ENCODE assay signal across 13 cellular contexts in the genomic region with DNA sequence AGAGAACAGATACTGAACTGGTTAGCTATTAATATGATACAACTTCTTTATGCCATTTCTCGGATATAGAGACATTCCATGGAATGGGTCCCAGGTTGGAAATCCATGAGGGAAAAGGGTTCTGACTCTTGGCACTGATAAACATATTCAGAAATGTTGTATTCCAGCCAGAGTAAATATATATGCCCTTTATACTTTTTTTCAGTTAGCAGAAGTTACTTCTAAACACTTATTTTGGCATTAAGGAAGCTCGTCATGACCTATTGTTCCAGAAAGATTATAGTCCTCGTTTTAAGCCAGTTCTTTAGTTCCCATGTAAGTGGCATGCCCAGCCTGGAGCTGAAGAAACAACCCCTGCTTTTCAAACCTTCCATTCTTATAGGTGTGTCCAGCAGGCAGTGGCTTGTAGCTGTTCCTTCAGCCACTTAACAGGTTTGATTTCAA.
DNase-seq lines count a peak whose midpoint lies in the region; ATAC-seq, FAIRE-seq and TF ChIP-seq lines count a peak whose summit lies in the region.
"Had no signal": no experiment of that assay in that cellular context is flagged by ENCODE, and none has a peak within 500 bp of the region (broad histone marks: within the 10 kb centered on the region; RNA-seq: fewer than 3 reads in every experiment).

No MANE protein-coding gene starts in this region.

- H3K27me3 Mint-ChIP-seq in mesothelial cell of epicardium (ENCODE audit: low read depth) (no peaks in the 10 kb centered on the region), progenitor cell of endocrine pancreas (peaks cover 4% of the 10 kb centered on the region)
- H3K27me3 Mint-ChIP-seq in stimulated activated naive CD8-positive, alpha-beta T cell treated with anti-CD3 and anti-CD28 coated beads, Interleukin-15, amount 100 ng/mL, for 72 hours: no peaks in the 10 kb centered on the region
- H3K27me3 Mint-ChIP-seq: activated B cell treated with CpG ODN at 0.5 μM for 24 hours had no signal

- ATAC-seq in GM18505 (IDR thresholded peaks at IDR 0.05; ENCODE audit: unreplicated experiment): no peak
- no peak for ATAC-seq in stimulated activated naive CD8-positive, alpha-beta T cell treated with anti-CD3 and anti-CD28 coated beads, Interleukin-15, amount 100 ng/mL, for 72 hours

- no peak for FAIRE-seq in frontal cortex (lab: Jason Lieb, UNC)

- peak overlapping the region; percentile 64 for H3K27ac ChIP-seq in VCaP
- peak overlapping the region; percentile 81 to 88 for H3K27ac ChIP-seq in esophagus (ENCODE audit: low read depth in 2 of 2, low read length in 1 of 2)
- H3K27ac ChIP-seq in tibial artery: peak overlapping the region; percentile 76 to 77
- H3K27ac ChIP-seq: HL-60 had no signal

- 15 to 19% methylated on average over 3 of the region's 3 CpGs for WGBS in esophagus, 2 donors

- H3K4me3 Mint-ChIP-seq in mesothelial cell of epicardium: no peak overlapping the region
- no peak overlapping the region for H3K4me3 Mint-ChIP-seq in progenitor cell of endocrine pancreas (ENCODE audit: low read depth)
- H3K4me3 Mint-ChIP-seq in stimulated activated naive CD8-positive, alpha-beta T cell treated with anti-CD3 and anti-CD28 coated beads, Interleukin-15, amount 100 ng/mL, for 72 hours: no peak overlapping the region
- H3K4me3 Mint-ChIP-seq: activated B cell treated with CpG ODN at 0.5 μM for 24 hours had no signal

- TF ChIP-seq CTCF in VCaP (conservative IDR thresholded peaks at IDR 0.05) (no peak), mesothelial cell of epicardium (IDR thresholded peaks at IDR 0.05; ENCODE audit: unreplicated experiment) (no peak), tibial artery (IDR thresholded peaks at IDR 0.05) (no peak), progenitor cell of endocrine pancreas (IDR thresholded peaks at IDR 0.05; ENCODE audit: unreplicated experiment) (no peak)

- H3K9me3 Mint-ChIP-seq in mesothelial cell of epicardium (no peaks in the 10 kb centered on the region), progenitor cell of endocrine pancreas (ENCODE audit: low read depth) (no peaks in the 10 kb centered on the region)
- no peaks in the 10 kb centered on the region for H3K9me3 Mint-ChIP-seq in stimulated activated naive CD8-positive, alpha-beta T cell treated with anti-CD3 and anti-CD28 coated beads, Interleukin-15, amount 100 ng/mL, for 72 hours
- H3K9me3 Mint-ChIP-seq: activated B cell treated with CpG ODN at 0.5 μM for 24 hours had no signal

- H3K36me3 Mint-ChIP-seq in mesothelial cell of epicardium (no peaks in the 10 kb centered on the region), progenitor cell of endocrine pancreas (ENCODE audit: insufficient read depth) (no peaks in the 10 kb centered on the region)

- DNase-seq in mesothelial cell of epicardium (ENCODE audit: low spot score in 2 of 2, unreplicated experiment in 2 of 2): no peak
- DNase-seq in tibial artery: no peak
- DNase-seq in frontal cortex (ENCODE audit: low spot score in 2 of 2): no peak
- DNase-seq in progenitor cell of endocrine pancreas (ENCODE audit: low spot score, unreplicated experiment): no peak
- no peak for DNase-seq in stimulated activated naive CD8-positive, alpha-beta T cell treated with anti-CD3 and anti-CD28 coated beads, Interleukin-15, amount 100 ng/mL, for 72 hours
- DNase-seq: activated B cell treated with CpG ODN at 0.5 μM for 24 hours; activated naive CD4-positive, alpha-beta T cell treated with anti-CD3 and anti-CD28 coated beads, Interleukin-2, amount 50 U/mL, for 16 hours; foreskin melanocyte; H7 had no signal

- H3K27me3 ChIP-seq in esophagus (ENCODE audit: control insufficient read depth in 1 of 2, insufficient read depth in 2 of 2, low read length in 2 of 2) (no peaks in the 10 kb centered on the region), tibial artery (no peaks in the 10 kb centered on the region)

- intact Hi-C loops in tibial artery (cut with DNase I; ENCODE audit: low total_unique reads): no loop called here

- H3K36me3 ChIP-seq in esophagus (ENCODE audit: control insufficient read depth in 2 of 2, insufficient read depth in 2 of 2, low read length in 1 of 2) (no peaks in the 10 kb centered on the region), tibial artery (no peaks in the 10 kb centered on the region)

- H3K4me3 ChIP-seq in esophagus (ENCODE audit: low read depth in 1 of 2, low read length in 2 of 2) (peak overlapping the region in 1 of 2 donors; percentile 59), tibial artery (peak overlapping the region; percentile 43 to 52)

- H3K4me1 Mint-ChIP-seq in mesothelial cell of epicardium (peaks cover 38% of the 10 kb centered on the region), progenitor cell of endocrine pancreas (ENCODE audit: low read depth) (peaks cover 41% of the 10 kb centered on the region)
- peaks cover 71% of the 10 kb centered on the region for H3K4me1 Mint-ChIP-seq in stimulated activated naive CD8-positive, alpha-beta T cell treated with anti-CD3 and anti-CD28 coated beads, Interleukin-15, amount 100 ng/mL, for 72 hours
- H3K4me1 Mint-ChIP-seq: activated B cell treated with CpG ODN at 0.5 μM for 24 hours had no signal

- peak overlapping the region; percentile 84 for H3K27ac Mint-ChIP-seq in mesothelial cell of epicardium
- no peak overlapping the region for H3K27ac Mint-ChIP-seq in progenitor cell of endocrine pancreas
- no peak overlapping the region for H3K27ac Mint-ChIP-seq in stimulated activated naive CD8-positive, alpha-beta T cell treated with anti-CD3 and anti-CD28 coated beads, Interleukin-15, amount 100 ng/mL, for 72 hours
- H3K27ac Mint-ChIP-seq: activated B cell treated with CpG ODN at 0.5 μM for 24 hours had no signal

- no peaks in the 10 kb centered on the region for H3K9me3 ChIP-seq in esophagus (ENCODE audit: control insufficient read depth in 2 of 2, insufficient read depth in 1 of 2, low read depth in 1 of 2, low read length in 1 of 2)
- H3K9me3 ChIP-seq in tibial artery: no peaks in the 10 kb centered on the region

- no peak for TF ChIP-seq POLR2A in GM18505 (IDR thresholded peaks at IDR 0.05; ENCODE audit: borderline replicate concordance, extremely low read depth, insufficient read depth, insufficient read length)

- peaks cover 2 to 3% of the 10 kb centered on the region in 2 donors for H3K4me1 ChIP-seq in esophagus (ENCODE audit: control insufficient read depth in 2 of 2, insufficient read depth in 2 of 2, low read length in 1 of 2)
- H3K4me1 ChIP-seq in tibial artery: peaks cover 0 to 64% (median 36%) of the 10 kb centered on the region in 4 donors
